7 cellular contexts compared by ENCODE assay signal in genomic region chr9:135669018-135669417, GRCh38. TPM values are rescaled to one million over a fixed set of nuclear protein-coding genes. Genes with fewer than 3 reads are reported as not detected.
"Had no signal": no experiment of that assay in that cellular context is flagged by ENCODE, and none has a peak within 500 bp of the region (broad histone marks: within the 10 kb centered on the region; RNA-seq: fewer than 3 reads in every experiment).

No MANE protein-coding gene starts in this region.

RNA-seq across cellular contexts. Expression of gene LCN9, which starts 5.9 kb away (rescaled TPM):
- total RNA-seq: GM23338, HepG2, HFFc6, HT1080 had no signal
- polyA plus RNA-seq: GM23338, HepG2, IgD-negative memory B cell had no signal

RNA-seq across cellular contexts. Expression of gene GLT6D1, which starts 29.7 kb away (rescaled TPM):
- total RNA-seq: GM23338, H9, HepG2, HFFc6, HT1080 had no signal
- polyA plus RNA-seq: GM23338, HepG2, IgD-negative memory B cell had no signal

RNA-seq across cellular contexts. Expression of gene SOHLH1, which starts 30.3 kb away (rescaled TPM):
- total RNA-seq: H1, H9, HFFc6, HT1080 had no signal
- polyA plus RNA-seq: GM23338, IgD-negative memory B cell had no signal

RNA-seq across cellular contexts. Expression of gene KCNT1, which starts 33.0 kb away (rescaled TPM):
- total RNA-seq: HepG2, HFFc6, HT1080 had no signal
- polyA plus RNA-seq: HepG2, IgD-negative memory B cell had no signal
